11 cellular contexts compared by ENCODE assay signal in genomic region chr5:178115136-178115834, GRCh38. TPM values are rescaled to one million over a fixed set of nuclear protein-coding genes. Genes with fewer than 3 reads are reported as not detected.
DNase-seq lines count a peak whose midpoint lies in the region; ATAC-seq, FAIRE-seq and TF ChIP-seq lines count a peak whose summit lies in the region.
"Had no signal": no experiment of that assay in that cellular context is flagged by ENCODE, and none has a peak within 500 bp of the region (broad histone marks: within the 10 kb centered on the region; RNA-seq: fewer than 3 reads in every experiment).

No MANE protein-coding gene starts in this region.

- H3K4me1 ChIP-seq in BLaER1 (peaks cover 69% of the 10 kb centered on the region), small intestine (ENCODE audit: control insufficient read depth in 2 of 2, insufficient read depth in 1 of 2, low read depth in 1 of 2, low read length in 1 of 2) (no peaks in the 10 kb centered on the region), tibial nerve (peaks cover 0 to 27% (median 15%) of the 10 kb centered on the region in 4 donors)

- 26 to 47% (median 34%) methylated on average over 13 of the region's 13 CpGs for WGBS in small intestine, 3 donors
- 41 to 51% methylated on average over 11 to 13 of the region's 13 CpGs for WGBS in tibial nerve, 2 donors

- peak overlapping the region; percentile 86 for H3K9ac ChIP-seq in BLaER1

- no peak overlapping the region for H3K27ac Mint-ChIP-seq in activated T-helper 2 cell treated with anti-CD3 and anti-CD28 coated beads, Interferon-gamma antibody, Interleukin-2, Interleukin-4, amounts not matched to agents 10 μg/mL and 5 μg/mL and 100 μg/mL, durations not matched to agents 14 hours and 24 hours and 36 hours
- no peak overlapping the region for H3K27ac Mint-ChIP-seq in mesothelial cell of epicardium

- intact Hi-C loops in activated T-helper 2 cell treated with anti-CD3 and anti-CD28 coated beads, Interferon-gamma antibody, Interleukin-2, Interleukin-4, amounts not matched to agents 10 μg/mL and 5 μg/mL and 100 μg/mL, durations not matched to agents 14 hours and 24 hours and 36 hours (cut with micrococcal nuclease), result no loop called here

- H3K36me3 ChIP-seq in BLaER1 (no peaks in the 10 kb centered on the region; the same call in 1 of the 2 replicates), small intestine (ENCODE audit: control insufficient read depth in 2 of 2, insufficient read depth in 2 of 2, low read length in 2 of 2) (no peaks in the 10 kb centered on the region), tibial nerve (no peaks in the 10 kb centered on the region)
- H3K36me3 ChIP-seq: neutrophil had no signal

- DNase-seq in activated T-helper 2 cell treated with anti-CD3 and anti-CD28 coated beads, Interferon-gamma antibody, Interleukin-2, Interleukin-4, amounts not matched to agents 10 μg/mL and 5 μg/mL and 100 μg/mL, durations not matched to agents 14 hours and 24 hours and 36 hours (ENCODE audit: low spot score), result no peak
- DNase-seq in mesothelial cell of epicardium (ENCODE audit: low spot score in 2 of 2, unreplicated experiment in 2 of 2) (no peak), EL (no peak), NOMO-1 treated with DMSO at 0.1 percent for 48 hours (lab: John Stamatoyannopoulos, UW; ENCODE audit: unreplicated experiment) (no peak), small intestine (no peak), tibial nerve (ENCODE audit: low spot score in 2 of 2) (no peak)
- DNase-seq: MM.1S, SIG-M5 had no signal

- no peak for TF ChIP-seq EP300 in tibial nerve (IDR thresholded peaks at IDR 0.05)

- TF ChIP-seq CTCF in mesothelial cell of epicardium (IDR thresholded peaks at IDR 0.05; ENCODE audit: unreplicated experiment) (no peak), tibial nerve (IDR thresholded peaks at IDR 0.05) (no peak)

- no peak for FAIRE-seq in small intestine (lab: Jason Lieb, UNC)

- H3K4me3 Mint-ChIP-seq in activated T-helper 2 cell treated with anti-CD3 and anti-CD28 coated beads, Interferon-gamma antibody, Interleukin-2, Interleukin-4, amounts not matched to agents 10 μg/mL and 5 μg/mL and 100 μg/mL, durations not matched to agents 14 hours and 24 hours and 36 hours (ENCODE audit: low read depth), result peak overlapping the region; percentile 84
- H3K4me3 Mint-ChIP-seq in mesothelial cell of epicardium, result peak overlapping the region; percentile 79

- ATAC-seq in GM18867 (IDR thresholded peaks at IDR 0.05; ENCODE audit: unreplicated experiment), result peak; percentile 22

- H3K9me3 Mint-ChIP-seq in activated T-helper 2 cell treated with anti-CD3 and anti-CD28 coated beads, Interferon-gamma antibody, Interleukin-2, Interleukin-4, amounts not matched to agents 10 μg/mL and 5 μg/mL and 100 μg/mL, durations not matched to agents 14 hours and 24 hours and 36 hours, result peaks cover 5% of the 10 kb centered on the region
- no peaks in the 10 kb centered on the region for H3K9me3 Mint-ChIP-seq in mesothelial cell of epicardium

- TF ChIP-seq POLR2A in tibial nerve (IDR thresholded peaks at IDR 0.05), result no peak

- no peaks in the 10 kb centered on the region for H3K9me3 ChIP-seq in BLaER1
- H3K9me3 ChIP-seq in small intestine (ENCODE audit: control insufficient read depth, low read depth), result no peaks in the 10 kb centered on the region
- peaks cover 0 to 9% (median 0%) of the 10 kb centered on the region in 4 donors for H3K9me3 ChIP-seq in tibial nerve
- H3K9me3 ChIP-seq: neutrophil had no signal

- H3K4me1 Mint-ChIP-seq in activated T-helper 2 cell treated with anti-CD3 and anti-CD28 coated beads, Interferon-gamma antibody, Interleukin-2, Interleukin-4, amounts not matched to agents 10 μg/mL and 5 μg/mL and 100 μg/mL, durations not matched to agents 14 hours and 24 hours and 36 hours (ENCODE audit: low read depth), result peaks cover 29% of the 10 kb centered on the region
- H3K4me1 Mint-ChIP-seq in mesothelial cell of epicardium, result peaks cover 30% of the 10 kb centered on the region

- peak overlapping the region; percentile 83 for H3K4me3 ChIP-seq in BLaER1
- H3K4me3 ChIP-seq in small intestine (ENCODE audit: low read depth in 1 of 2, low read length in 2 of 2), result no peak overlapping the region
- no peak overlapping the region for H3K4me3 ChIP-seq in tibial nerve

- no peaks in the 10 kb centered on the region for H3K36me3 Mint-ChIP-seq in activated T-helper 2 cell treated with anti-CD3 and anti-CD28 coated beads, Interferon-gamma antibody, Interleukin-2, Interleukin-4, amounts not matched to agents 10 μg/mL and 5 μg/mL and 100 μg/mL, durations not matched to agents 14 hours and 24 hours and 36 hours (ENCODE audit: low read depth)
- H3K36me3 Mint-ChIP-seq in mesothelial cell of epicardium, result no peaks in the 10 kb centered on the region

- H3K27me3 ChIP-seq in BLaER1 (no peaks in the 10 kb centered on the region), small intestine (ENCODE audit: control insufficient read depth in 2 of 2, insufficient read depth in 2 of 2, low read length in 2 of 2) (peaks cover 0 to 18% of the 10 kb centered on the region in 2 donors), tibial nerve (peaks cover 0 to 89% of the 10 kb centered on the region in 2 donors)

- H3K4me2 ChIP-seq in BLaER1, result peak overlapping the region; percentile 99

- peaks cover 12% of the 10 kb centered on the region for H3K27me3 Mint-ChIP-seq in activated T-helper 2 cell treated with anti-CD3 and anti-CD28 coated beads, Interferon-gamma antibody, Interleukin-2, Interleukin-4, amounts not matched to agents 10 μg/mL and 5 μg/mL and 100 μg/mL, durations not matched to agents 14 hours and 24 hours and 36 hours (ENCODE audit: low read depth)
- H3K27me3 Mint-ChIP-seq in mesothelial cell of epicardium (ENCODE audit: low read depth), result peaks cover 22% of the 10 kb centered on the region

- no peaks in the 10 kb centered on the region for H4K20me1 ChIP-seq in BLaER1

- H3K27ac ChIP-seq in BLaER1 (peak overlapping the region; percentile 96), small intestine (ENCODE audit: low read depth in 1 of 2, low read length in 1 of 2) (no peak overlapping the region), tibial nerve (no peak overlapping the region)
- H3K27ac ChIP-seq: neutrophil had no signal

RNA-seq across cellular contexts. Expression of gene N4BP3, which starts 2.0 kb away (rescaled TPM):
- 3.3 and 3.4 TPM in 2 replicates for total RNA-seq in activated T-helper 2 cell treated with anti-CD3 and anti-CD28 coated beads, Interferon-gamma antibody, Interleukin-2, Interleukin-4, amounts not matched to agents 10 μg/mL and 5 μg/mL and 100 μg/mL, durations not matched to agents 14 hours and 24 hours and 36 hours
- total RNA-seq in mesothelial cell of epicardium, result 1.8 to 2.3 TPM (median 2.1 TPM) in 3 replicates
- 1 to 10 TPM in 1 of 3 donors, under 1 TPM in 2; 0.22 to 2.1 (median 0.81) TPM for polyA plus RNA-seq in small intestine
- total RNA-seq in tibial nerve, result 1 to 10 TPM in 1 of 4 donors, under 1 TPM in 3; 0.84 to 1.3 (median 0.94) TPM

RNA-seq across cellular contexts. Expression of gene RMND5B, which starts 15.5 kb away (rescaled TPM):
- total RNA-seq in activated T-helper 2 cell treated with anti-CD3 and anti-CD28 coated beads, Interferon-gamma antibody, Interleukin-2, Interleukin-4, amounts not matched to agents 10 μg/mL and 5 μg/mL and 100 μg/mL, durations not matched to agents 14 hours and 24 hours and 36 hours, result 29.3 and 31.6 TPM in 2 replicates
- total RNA-seq in mesothelial cell of epicardium (32.6 to 34.5 TPM (median 34.0 TPM) in 3 replicates), tibial nerve (10 to 100 TPM; 43.1 to 58.8 (median 53.0) TPM)
- 10 to 100 TPM; 27.1 to 34.9 (median 30.3) TPM for polyA plus RNA-seq in small intestine

RNA-seq across cellular contexts. Expression of gene NHP2, which starts 38.4 kb away (rescaled TPM):
- total RNA-seq in activated T-helper 2 cell treated with anti-CD3 and anti-CD28 coated beads, Interferon-gamma antibody, Interleukin-2, Interleukin-4, amounts not matched to agents 10 μg/mL and 5 μg/mL and 100 μg/mL, durations not matched to agents 14 hours and 24 hours and 36 hours, result 221 and 228 TPM in 2 replicates
- 112 to 120 TPM (median 116 TPM) in 3 replicates for total RNA-seq in mesothelial cell of epicardium
- 100 to 1,000 TPM in 1 of 3 donors, 10 to 100 TPM in 2; 46.5 to 243 (median 82.1) TPM for polyA plus RNA-seq in small intestine
- 100 to 1,000 TPM; 139 to 290 (median 159) TPM for total RNA-seq in tibial nerve
